In genomic region chr1:3326516-3327388, GRCh38 we compare ENCODE assay signal across 1 cellular context.
TF ChIP-seq lines count a peak whose summit lies in the region.

No MANE protein-coding gene starts in this region.

TF ChIP-seq in HepG2, 621 proteins besides CTCF, POLR2A, EP300 and RAD21 (continued from another document and continues in another):
- TF ChIP-seq MED1 (CRISPR knock-in tag; IDR thresholded peaks at IDR 0.05) (peak; percentile 92), ZBTB21 (CRISPR knock-in tag; IDR thresholded peaks at IDR 0.05) (no peak), ZNF276 (CRISPR knock-in tag; IDR thresholded peaks at IDR 0.05; ENCODE audit: low read depth) (no peak), SKI (IDR thresholded peaks at IDR 0.05; ENCODE audit: partially characterized antibody) (peak; percentile 52), SCMH1 (CRISPR knock-in tag; IDR thresholded peaks at IDR 0.05; ENCODE audit: borderline replicate concordance) (no peak), ZNF816 (CRISPR knock-in tag; IDR thresholded peaks at IDR 0.05; ENCODE audit: borderline replicate concordance) (no peak), ZNF598 (CRISPR knock-in tag; IDR thresholded peaks at IDR 0.05; ENCODE audit: borderline replicate concordance) (0 out of 2 replicates have a peak, but pooled peaks have one; percentile 71), GZF1 (CRISPR knock-in tag; IDR thresholded peaks at IDR 0.05) (no peak), LCORL (IDR thresholded peaks at IDR 0.05) (no peak), LCORL (CRISPR knock-in tag; IDR thresholded peaks at IDR 0.05) (peak; percentile 52; the same call in 1 of the 2 replicates), ZC3H13 (CRISPR knock-in tag; IDR thresholded peaks at IDR 0.05) (peak; percentile 45; the same call in 1 of the 2 replicates), FOSL2 (CRISPR knock-in tag; IDR thresholded peaks at IDR 0.05) (peak; percentile 46), ZNF768 (CRISPR knock-in tag; IDR thresholded peaks at IDR 0.05) (peak; percentile 98), ATF4 (CRISPR knock-in tag; IDR thresholded peaks at IDR 0.05) (no peak), MEIS1 (CRISPR knock-in tag; IDR thresholded peaks at IDR 0.05; ENCODE audit: borderline replicate concordance) (0 out of 2 replicates have a peak, but pooled peaks have one; percentile 65), ZSCAN31 (CRISPR knock-in tag; IDR thresholded peaks at IDR 0.05; ENCODE audit: low read depth) (peak; percentile 61; the same call in 1 of the 2 replicates), AFF4 (CRISPR knock-in tag; IDR thresholded peaks at IDR 0.05) (no peak), ZNF772 (CRISPR knock-in tag; IDR thresholded peaks at IDR 0.05) (no peak), JUNB (CRISPR knock-in tag; IDR thresholded peaks at IDR 0.05; ENCODE audit: borderline replicate concordance) (no peak), AKAP8 (CRISPR knock-in tag; IDR thresholded peaks at IDR 0.05) (peak; percentile 54; the same call in 1 of the 2 replicates), ZNF770 (CRISPR knock-in tag; IDR thresholded peaks at IDR 0.05) (no peak), PTBP1 (IDR thresholded peaks at IDR 0.05; ENCODE audit: low read depth, low read length, poor library complexity, severe bottlenecking) (no peak), ZBTB10 (CRISPR knock-in tag; IDR thresholded peaks at IDR 0.05; ENCODE audit: borderline replicate concordance) (no peak), CBFB (CRISPR knock-in tag; IDR thresholded peaks at IDR 0.05) (peak; percentile 29; the same call in 1 of the 2 replicates), TARDBP (CRISPR knock-in tag; IDR thresholded peaks at IDR 0.05) (peak; percentile 89), ZNF639 (CRISPR knock-in tag; conservative IDR thresholded peaks at IDR 0.05) (no peak), PHB2 (IDR thresholded peaks at IDR 0.05; ENCODE audit: partially characterized antibody) (no peak), BRCA1 (CRISPR knock-in tag; IDR thresholded peaks at IDR 0.05) (peak; percentile 30; the same call in 1 of the 2 replicates), ZBTB42 (CRISPR knock-in tag; IDR thresholded peaks at IDR 0.05) (0 out of 2 replicates have a peak, but pooled peaks have one; percentile 42), ZNF12 (CRISPR knock-in tag; IDR thresholded peaks at IDR 0.05) (no peak), DNMT1 (CRISPR knock-in tag; IDR thresholded peaks at IDR 0.05) (no peak), ZNF382 (CRISPR knock-in tag; IDR thresholded peaks at IDR 0.05; ENCODE audit: borderline replicate concordance) (no peak), ZNF207 (IDR thresholded peaks at IDR 0.05; ENCODE audit: borderline replicate concordance) (no peak), SNAPC5 (CRISPR knock-in tag; IDR thresholded peaks at IDR 0.05; ENCODE audit: borderline replicate concordance) (no peak), ZSCAN22 (CRISPR knock-in tag; IDR thresholded peaks at IDR 0.05) (peak; percentile 33; the same call in 1 of the 2 replicates), ZNF280D (CRISPR knock-in tag; IDR thresholded peaks at IDR 0.05) (0 out of 2 replicates have a peak, but pooled peaks have one; percentile 26), NFKB2 (CRISPR knock-in tag; IDR thresholded peaks at IDR 0.05; ENCODE audit: borderline replicate concordance) (0 out of 2 replicates have a peak, but pooled peaks have one; percentile 68), SMC3 (IDR thresholded peaks at IDR 0.05; ENCODE audit: low read length) (no peak), PITX1 (CRISPR knock-in tag; IDR thresholded peaks at IDR 0.05) (peak; percentile 71; the same call in 1 of the 2 replicates), MTERF4 (CRISPR knock-in tag; IDR thresholded peaks at IDR 0.05) (peak; percentile 79; the same call in 1 of the 2 replicates), HNF4A (CRISPR knock-in tag; IDR thresholded peaks at IDR 0.05) (peak; percentile 89), FOXM1 (CRISPR knock-in tag; IDR thresholded peaks at IDR 0.05) (no peak), ZNF543 (CRISPR knock-in tag; IDR thresholded peaks at IDR 0.05) (peak; percentile 67; the same call in 1 of the 2 replicates), KDM1A (CRISPR knock-in tag; IDR thresholded peaks at IDR 0.05) (peak; percentile 46; the same call in 1 of the 2 replicates), MTA3 (CRISPR knock-in tag; IDR thresholded peaks at IDR 0.05) (no peak), ZFP1 (CRISPR knock-in tag; IDR thresholded peaks at IDR 0.05) (no peak), MATR3 (CRISPR knock-in tag; IDR thresholded peaks at IDR 0.05) (no peak), TFDP1 (CRISPR knock-in tag; IDR thresholded peaks at IDR 0.05; ENCODE audit: borderline replicate concordance) (peak; percentile 66; the same call in 1 of the 2 replicates)
